7 cellular contexts compared by ENCODE assay signal in genomic region chr7:134047675-134048074, GRCh38.
"Had no signal": no experiment of that assay in that cellular context is flagged by ENCODE, and none has a peak within 500 bp of the region (broad histone marks: within the 10 kb centered on the region; RNA-seq: fewer than 3 reads in every experiment).

No MANE protein-coding gene starts in this region.

- H3K27ac Mint-ChIP-seq: HFFc6, IgD-negative memory B cell had no signal

- DNase-seq: H7, HFFc6, KBM-7 had no signal

- H3K27me3 Mint-ChIP-seq: IgD-negative memory B cell had no signal

- H2AFZ ChIP-seq: GM23338 had no signal

- H3K36me3 ChIP-seq: HAP-1 had no signal

- H3K9me3 Mint-ChIP-seq: GM23338, HFFc6 had no signal

- H3K4me3 ChIP-seq: GM23338, HAP-1 had no signal

- H3K4me3 Mint-ChIP-seq: GM23338, HFFc6, IgD-negative memory B cell had no signal

- H3K4me2 ChIP-seq: KMS-11 had no signal

- H3K27ac ChIP-seq: KMS-11 had no signal
